Comparison of ENCODE assay signal across 16 cellular contexts in genomic region chr6:110101885-110102284, GRCh38.
DNase-seq lines count a peak whose midpoint lies in the region; ATAC-seq, FAIRE-seq and TF ChIP-seq lines count a peak whose summit lies in the region.
"Had no signal": no experiment of that assay in that cellular context is flagged by ENCODE, and none has a peak within 500 bp of the region (broad histone marks: within the 10 kb centered on the region; RNA-seq: fewer than 3 reads in every experiment).

No MANE protein-coding gene starts in this region.

- no peaks in the 10 kb centered on the region for H3K9me2 ChIP-seq in MM.1S (replicated peaks; ENCODE audit: insufficient read depth, low read length)

- H3K4me1 ChIP-seq in MM.1S (ENCODE audit: low read length) = 0 out of 2 replicates have a peak, but pooled peaks cover 7% of the 10 kb centered on the region
- H3K4me1 ChIP-seq: BE2C had no signal

- H3K27ac ChIP-seq in MM.1S (ENCODE audit: low read length) = peak overlapping the region; percentile 30; the same call in 1 of the 2 replicates
- H3K27ac ChIP-seq: right atrium auricular region had no signal

- no peak overlapping the region for H2AFZ ChIP-seq in MM.1S (ENCODE audit: low read length)

- TF ChIP-seq CTCF in MM.1S (IDR thresholded peaks at IDR 0.05; ENCODE audit: low read length) = no peak

- H3K27me3 ChIP-seq in MM.1S (replicated peaks; ENCODE audit: insufficient read depth, low read length) = no peaks in the 10 kb centered on the region
- H3K27me3 ChIP-seq: BE2C, right atrium auricular region had no signal

- no peaks in the 10 kb centered on the region for H3K79me2 ChIP-seq in MM.1S (ENCODE audit: low read length)

- H3K9ac ChIP-seq in MM.1S (ENCODE audit: low read length) = no peak overlapping the region

- ATAC-seq in GM21515 (IDR thresholded peaks at IDR 0.05; ENCODE audit: unreplicated experiment) (peak; percentile 78), HG02588 (IDR thresholded peaks at IDR 0.05; ENCODE audit: unreplicated experiment) (no peak)
- ATAC-seq: naive thymus-derived CD4-positive, alpha-beta T cell had no signal

- intact Hi-C loops in head of caudate nucleus (cut with DNase I) = no loop called here

- H4K20me1 ChIP-seq in MM.1S (ENCODE audit: insufficient read depth, low read length) = no peaks in the 10 kb centered on the region

- TF ChIP-seq POLR2A in GM12891 (IDR thresholded peaks at IDR 0.05; ENCODE audit: low read depth, low read length) = no peak

- peak; percentile 15 for DNase-seq in GM12891 (ENCODE audit: insufficient read length, low spot score)
- DNase-seq in MM.1S = peak; percentile 63
- peak in 25 of 42 donors; percentile 11 to 71 (median 35) for DNase-seq in head of caudate nucleus
- no peak for DNase-seq in occipital lobe (lab: John Stamatoyannopoulos, UW)
- no peak for DNase-seq in epidermal melanocyte (ENCODE audit: insufficient read length, low spot score)
- DNase-seq in islet precursor cell = no peak
- DNase-seq: activated CD4-positive, alpha-beta memory T cell treated with anti-CD3 and anti-CD28 coated beads, Interleukin-2, amount 10 ng/mL, durations not matched to agents 7 days and 5 days; activated gamma-delta T cell; BE2C; foreskin melanocyte; naive thymus-derived CD4-positive, alpha-beta T cell; NCI-H2081 treated with DMSO at 0.1 percent for 48 hours had no signal

- H3F3A ChIP-seq in MM.1S (ENCODE audit: insufficient read depth, low read length) = no peaks in the 10 kb centered on the region

- H3K9me3 ChIP-seq in MM.1S (replicated peaks; ENCODE audit: insufficient read depth, low read length) = no peaks in the 10 kb centered on the region
- H3K9me3 ChIP-seq: BE2C, right atrium auricular region had no signal

- H3K4me2 ChIP-seq in MM.1S (ENCODE audit: low read depth, low read length) = peak overlapping the region; percentile 23; the same call in 1 of the 2 replicates

- peak; percentile 74 for FAIRE-seq in GM12891 (lab: Jason Lieb, UNC)
- FAIRE-seq: H54 had no signal

- H3K4me3 ChIP-seq in MM.1S (ENCODE audit: low read length) = no peak overlapping the region
- H3K4me3 ChIP-seq: right atrium auricular region had no signal

- no peaks in the 10 kb centered on the region for H3K36me3 ChIP-seq in MM.1S (replicated peaks; ENCODE audit: insufficient read depth, low read length)
- H3K36me3 ChIP-seq: right atrium auricular region had no signal

TF ChIP-seq in GM12891, 5 proteins besides CTCF, POLR2A, EP300 and RAD21:
- TF ChIP-seq TAF1 (IDR thresholded peaks at IDR 0.05; ENCODE audit: low read depth, low read length) = no peak
- no peak for TF ChIP-seq PAX5 (IDR thresholded peaks at IDR 0.05; ENCODE audit: insufficient read depth, low read length, severe bottlenecking)
- no peak for TF ChIP-seq POU2F2 (IDR thresholded peaks at IDR 0.05; ENCODE audit: low read depth, low read length)
- TF ChIP-seq SPI1 (IDR thresholded peaks at IDR 0.05; ENCODE audit: low read depth, low read length) = 0 out of 2 replicates have a peak, but pooled peaks have one; percentile 14
- TF ChIP-seq POLR2AphosphoS5 (IDR thresholded peaks at IDR 0.05; ENCODE audit: low read depth, low read length) = no peak

Comparison
In these comparisons a context has a peak if more than half of its experiments do, and no peak if none do; other contexts are left out.
1. DNase-seq: peak in GM12891 (single experiment), MM.1S (single experiment) and head of caudate nucleus (25 of 42); none in occipital lobe (single experiment), epidermal melanocyte (single experiment) and islet precursor cell (single experiment).